1 cellular context compared by ENCODE assay signal in genomic region chr9:77735515-77735914, GRCh38.
TF ChIP-seq lines count a peak whose summit lies in the region.

No MANE protein-coding gene starts in this region.

TF ChIP-seq in H1, 55 proteins besides CTCF, POLR2A, EP300 and RAD21 (continued from another document):
- TF ChIP-seq CHD7 (IDR thresholded peaks at IDR 0.05; ENCODE audit: insufficient replicate concordance, low read length) (no peak), FOSL1 (IDR thresholded peaks at IDR 0.05; ENCODE audit: insufficient read depth, low read depth, low read length) (no peak), RFX5 (IDR thresholded peaks at IDR 0.05; ENCODE audit: borderline replicate concordance, low read depth, low read length) (no peak), JUN (IDR thresholded peaks at IDR 0.05; ENCODE audit: low read depth, low read length) (no peak), KDM5A (IDR thresholded peaks at IDR 0.05; ENCODE audit: low read length) (no peak), SIN3A (conservative IDR thresholded peaks at IDR 0.05 in 1 of 2, IDR thresholded peaks at IDR 0.05 in 1 of 2; ENCODE audit: low read depth in 1 of 2, low read length in 2 of 2) (no peak), KDM1A (IDR thresholded peaks at IDR 0.05; ENCODE audit: borderline replicate concordance, low read length) (no peak), SP2 (IDR thresholded peaks at IDR 0.05; ENCODE audit: low read length) (no peak), TAF7 (optimal IDR thresholded peaks at IDR 0.05; ENCODE audit: borderline replicate concordance, low read depth, low read length) (no peak)
